Comparison of ENCODE assay signal across 23 cellular contexts in genomic region chrX:14923761-14924160, GRCh38.
"Had no signal": no experiment of that assay in that cellular context is flagged by ENCODE, and none has a peak within 500 bp of the region (broad histone marks: within the 10 kb centered on the region; RNA-seq: fewer than 3 reads in every experiment).

No MANE protein-coding gene starts in this region.

- ATAC-seq: gastrocnemius medialis; left lobe of liver; naive thymus-derived CD8-positive, alpha-beta T cell; right lobe of liver; stimulated activated naive B cell treated with anti-CD40 and anti-IgM and Interleukin-4, amounts not matched to agents 10 μg/mL and 1 μg/mL and 100 μg/mL, for 72 hours had no signal

- FAIRE-seq: kidney, small intestine, urothelium cell line had no signal

- H3K4me3 Mint-ChIP-seq: naive thymus-derived CD8-positive, alpha-beta T cell; nephron progenitor cell; stimulated activated naive B cell treated with anti-CD40 and anti-IgM and Interleukin-4, amounts not matched to agents 10 μg/mL and 1 μg/mL and 100 μg/mL, for 72 hours; stimulated activated naive CD8-positive, alpha-beta T cell treated with anti-CD3 and anti-CD28 coated beads, Interleukin-15, Interleukin-2, amounts not matched to agents 100 ng/mL and 50 ng/mL, for 24 hours had no signal

- H3K27me3 ChIP-seq: esophagus squamous epithelium, gastrocnemius medialis, ovary, right lobe of liver, tibial nerve, upper lobe of left lung had no signal

- H3K27ac Mint-ChIP-seq: stimulated activated naive B cell treated with anti-CD40 and anti-IgM and Interleukin-4, amounts not matched to agents 10 μg/mL and 1 μg/mL and 100 μg/mL, for 72 hours; stimulated activated naive CD8-positive, alpha-beta T cell treated with anti-CD3 and anti-CD28 coated beads, Interleukin-15, Interleukin-2, amounts not matched to agents 100 ng/mL and 50 ng/mL, for 24 hours had no signal

- H3K4me3 ChIP-seq: coronary artery, esophagus squamous epithelium, gastrocnemius medialis, lung, ovary, right lobe of liver, thoracic aorta, tibial nerve, upper lobe of left lung had no signal

- H3K4me1 Mint-ChIP-seq: naive thymus-derived CD8-positive, alpha-beta T cell had no signal

- H3K27ac ChIP-seq: coronary artery, esophagus squamous epithelium, gastrocnemius medialis, ovary, right lobe of liver, tibial nerve, upper lobe of left lung had no signal

- H3K9me3 ChIP-seq: esophagus squamous epithelium, gastrocnemius medialis, ovary, right lobe of liver, thoracic aorta, tibial nerve, upper lobe of left lung had no signal

- H3K4me1 ChIP-seq: esophagus squamous epithelium, gastrocnemius medialis, right lobe of liver, upper lobe of left lung had no signal

- H3K36me3 ChIP-seq: ovary, right lobe of liver, thoracic aorta had no signal

- DNase-seq: esophagus squamous epithelium; gastrocnemius medialis; head of caudate nucleus; kidney; mesendoderm; naive thymus-derived CD8-positive, alpha-beta T cell; nephron progenitor cell; occipital lobe; ovary; posterior cingulate gyrus; right lobe of liver; small intestine; stimulated activated CD4-positive, alpha-beta T cell treated with anti-CD3 and anti-CD28 coated beads, Interleukin-15, amount 100 ng/mL, for 24 hours; stimulated activated CD4-positive, alpha-beta T cell treated with anti-CD3 and anti-CD28 coated beads, Interleukin-2, amount 100 ng/mL, for 48 hours; stimulated activated naive B cell treated with anti-CD40 and anti-IgM and Interleukin-4, amounts not matched to agents 10 μg/mL and 1 μg/mL and 100 μg/mL, for 72 hours; upper lobe of left lung had no signal

- H3K9me3 Mint-ChIP-seq: naive thymus-derived CD8-positive, alpha-beta T cell; stimulated activated naive CD8-positive, alpha-beta T cell treated with anti-CD3 and anti-CD28 coated beads, Interleukin-15, Interleukin-2, amounts not matched to agents 100 ng/mL and 50 ng/mL, for 24 hours had no signal

- H3K27me3 Mint-ChIP-seq: naive thymus-derived CD8-positive, alpha-beta T cell; stimulated activated naive CD8-positive, alpha-beta T cell treated with anti-CD3 and anti-CD28 coated beads, Interleukin-15, Interleukin-2, amounts not matched to agents 100 ng/mL and 50 ng/mL, for 24 hours had no signal
